ENCODE assay signal across 25 cellular contexts in genomic region chr2:140178224-140178623, GRCh38.
DNase-seq lines count a peak whose midpoint lies in the region; ATAC-seq and TF ChIP-seq lines count a peak whose summit lies in the region.
"Had no signal": no experiment of that assay in that cellular context is flagged by ENCODE, and none has a peak within 500 bp of the region (broad histone marks: within the 10 kb centered on the region; RNA-seq: fewer than 3 reads in every experiment).

No MANE protein-coding gene starts in this region.

- no peaks in the 10 kb centered on the region for H3K27me3 ChIP-seq in SJCRH30
- H3K27me3 ChIP-seq: BE2C, body of pancreas, neutrophil, transverse colon had no signal

- H3K27ac ChIP-seq in SJCRH30: no peak overlapping the region
- H3K27ac ChIP-seq: body of pancreas, neutrophil, SK-N-MC, transverse colon had no signal

- H3K4me1 ChIP-seq in SJCRH30: no peaks in the 10 kb centered on the region
- H3K4me1 ChIP-seq: BE2C, body of pancreas, transverse colon had no signal

- no peak for TF ChIP-seq CTCF in astrocyte of the cerebellum (IDR thresholded peaks at IDR 0.05; ENCODE audit: low read depth, low read length, missing control alignments)

- in situ Hi-C loops in astrocyte of the cerebellum (cut with HindIII; ENCODE audit: low sequenced_read_pairs): no loop called here

- H3K4me3 ChIP-seq in astrocyte of the cerebellum (ENCODE audit: low read depth, low read length) (no peak overlapping the region), SJCRH30 (no peak overlapping the region)
- H3K4me3 ChIP-seq: body of pancreas, SK-N-MC, transverse colon had no signal

- DNase-seq in A172 (ENCODE audit: low spot score): peak; percentile 62
- peak; percentile 34 for DNase-seq in ELR (ENCODE audit: low read depth)
- peak; percentile 15 for DNase-seq in astrocyte of the cerebellum (ENCODE audit: low read depth)
- DNase-seq in glomerular visceral epithelial cell (ENCODE audit: extremely low spot score): peak; percentile 19
- no peak for DNase-seq in NCI-H82 (lab: John Stamatoyannopoulos, UW)
- no peak for DNase-seq in SJCRH30
- DNase-seq: ACHN; activated CD4-positive, alpha-beta T cell treated with anti-CD3 and anti-CD28 coated beads, Interleukin-2, amount 50 U/mL, for 1 hour; activated CD4-positive, CD25-positive, alpha-beta regulatory T cell; activated naive CD4-positive, alpha-beta T cell; activated T-cell treated with anti-CD3 and anti-CD28 coated beads, Interleukin-2, amount 50 U/mL, for 72 hours; BE2C; body of pancreas; GF-D8; glutamatergic neuron; islet precursor cell; naive B cell; NCI-H1694; stimulated activated CD4-positive, alpha-beta T cell treated with anti-CD3 and anti-CD28 coated beads, Interleukin-4, amount 100 ng/mL, for 24 hours; transverse colon had no signal

- no peaks in the 10 kb centered on the region for H3K36me3 ChIP-seq in SJCRH30
- H3K36me3 ChIP-seq: BE2C, neutrophil, transverse colon had no signal

- ATAC-seq in GM19035 (IDR thresholded peaks at IDR 0.05; ENCODE audit: unreplicated experiment): no peak
- no peak for ATAC-seq in HG02642 (IDR thresholded peaks at IDR 0.05; ENCODE audit: poor library complexity, unreplicated experiment)
- ATAC-seq: activated T-cell treated with anti-CD3 and anti-CD28 coated beads, Interleukin-2, amount 50 U/mL, for 72 hours; body of pancreas; stimulated activated effector memory CD8-positive, alpha-beta T cell treated with anti-CD3 and anti-CD28 coated beads, Interleukin-12 subunit alpha, Interleukin-12 subunit beta, amount 100 ng/mL, for 72 hours had no signal

- no peaks in the 10 kb centered on the region for H3K9me3 ChIP-seq in SJCRH30 (replicated peaks)
- H3K9me3 ChIP-seq: BE2C, body of pancreas, neutrophil, transverse colon had no signal

Comparison
In these comparisons a context has a peak if more than half of its experiments do, and no peak if none do; other contexts are left out.
1. DNase-seq: peak in A172 (single experiment), ELR (single experiment), astrocyte of the cerebellum (single experiment) and glomerular visceral epithelial cell (single experiment); none in NCI-H82 (single experiment) and SJCRH30 (0 of 2).